8 cellular contexts compared by ENCODE assay signal in the genomic region with DNA sequence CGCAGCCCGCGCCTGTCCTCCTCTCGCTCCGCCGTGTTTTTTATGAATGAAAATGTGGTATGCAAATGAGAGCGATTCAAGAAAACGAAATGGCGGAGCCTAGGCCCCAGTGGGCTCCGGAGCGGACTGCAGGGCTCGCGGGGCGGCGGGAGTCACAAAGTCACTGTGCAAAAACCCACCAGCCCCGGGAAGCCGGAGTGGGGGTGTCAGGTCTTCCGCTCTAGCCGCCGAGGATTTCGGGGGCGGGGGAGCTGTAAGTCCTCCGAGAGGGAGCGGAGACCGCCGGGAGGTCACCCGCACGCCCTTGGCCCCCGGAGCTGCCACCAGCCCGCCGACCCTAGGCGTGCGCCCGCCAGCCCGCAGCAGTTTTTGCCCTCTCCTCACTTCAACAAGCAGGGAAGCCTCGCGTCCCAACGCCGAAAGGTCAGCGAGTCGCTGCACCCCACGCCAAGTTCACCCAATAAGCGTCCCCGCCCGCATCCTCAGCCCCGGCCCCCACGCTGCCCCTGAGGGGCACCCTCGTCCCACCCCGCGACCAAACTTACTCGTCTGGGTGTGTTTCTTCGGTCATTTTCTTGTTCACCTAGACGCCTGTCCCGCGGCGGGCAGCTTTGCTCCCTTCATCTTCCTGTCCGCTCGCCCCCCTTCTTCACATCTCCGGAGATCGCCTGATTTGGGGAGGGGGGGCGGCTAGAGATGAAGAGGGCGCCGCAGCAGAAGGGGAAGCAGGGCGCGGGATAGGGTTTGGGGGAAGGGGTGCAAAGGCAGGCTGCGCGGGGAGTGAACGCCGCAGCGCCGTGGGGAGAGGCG.
DNase-seq lines count a peak whose midpoint lies in the region; ATAC-seq lines count a peak whose summit lies in the region.

No MANE protein-coding gene starts in this region.

- peak; percentile 63 for DNase-seq in NCI-H1436 (lab: John Stamatoyannopoulos, UW)
- no peak for DNase-seq in NCI-H1436 treated with DMSO at 0.1 percent for 48 hours (lab: John Stamatoyannopoulos, UW)
- DNase-seq in NCI-H146 treated with DMSO at 0.1 percent for 48 hours (lab: John Stamatoyannopoulos, UW; ENCODE audit: unreplicated experiment), result peak; percentile 38
- DNase-seq in activated CD4-positive, alpha-beta T cell treated with anti-CD3 and anti-CD28 coated beads, Interleukin-2, amount 50 U/mL, for 4 hours, result peak; percentile 15 to 18
- DNase-seq in effector CD4-positive, alpha-beta T cell, result peak; percentile 36
- DNase-seq in memory B cell (ENCODE audit: low spot score in 2 of 2), result peak; percentile 41 to 56
- peak; percentile 55 for DNase-seq in stimulated activated CD8-positive, alpha-beta memory T cell treated with anti-CD3 and anti-CD28 coated beads, Interleukin-4, amount 100 ng/mL, for 48 hours

- no peaks in the 10 kb centered on the region for H3K9me3 Mint-ChIP-seq in memory B cell

- no peaks in the 10 kb centered on the region for H3K36me3 Mint-ChIP-seq in memory B cell

- H3K27me3 Mint-ChIP-seq in memory B cell, result peaks cover 12% of the 10 kb centered on the region

- H3K4me3 Mint-ChIP-seq in memory B cell, result peak overlapping the region; percentile 99

- peaks cover 20% of the 10 kb centered on the region for H3K4me1 Mint-ChIP-seq in memory B cell

- H3K27ac Mint-ChIP-seq in memory B cell, result peak overlapping the region; percentile 80

- peak; percentile 38 for ATAC-seq in HG02798 (IDR thresholded peaks at IDR 0.05; ENCODE audit: poor library complexity, unreplicated experiment)
- peak; percentile 51 for ATAC-seq in memory B cell (ENCODE audit: low read depth)
